ENCODE assay signal across 24 cellular contexts in genomic region chr4:73870778-73871177, GRCh38. TPM values are rescaled to one million over a fixed set of nuclear protein-coding genes. Genes with fewer than 3 reads are reported as not detected.
DNase-seq lines count a peak whose midpoint lies in the region; FAIRE-seq and TF ChIP-seq lines count a peak whose summit lies in the region.
"Had no signal": no experiment of that assay in that cellular context is flagged by ENCODE, and none has a peak within 500 bp of the region (broad histone marks: within the 10 kb centered on the region; RNA-seq: fewer than 3 reads in every experiment).

No MANE protein-coding gene starts in this region.

- in situ Hi-C loops in SK-MEL-5 (cut with HindIII; ENCODE audit: low pct_unique_long_range_greater_than_20kb, low sequenced_read_pairs): no loop called here

- DNase-seq in SK-MEL-5 (ENCODE audit: low read depth, low spot score): peak; percentile 46
- DNase-seq in endothelial cell of umbilical vein (ENCODE audit: low read depth, low spot score): peak; percentile 22
- peak; percentile 11 to 59 for DNase-seq in lung microvascular endothelial cell (ENCODE audit: low read depth in 2 of 2)
- DNase-seq in activated T-cell treated with anti-CD3 and anti-CD28 coated beads for 4 hours: no peak
- DNase-seq in NCI-H1092 (lab: John Stamatoyannopoulos, UW): no peak
- no peak for DNase-seq in kidney glomerular epithelial cell (lab: John Stamatoyannopoulos, UW)
- DNase-seq in RCC 7860 (ENCODE audit: low spot score): no peak
- DNase-seq: activated CD4-positive, CD25-positive, alpha-beta regulatory T cell; activated CD8-positive, alpha-beta memory T cell treated with anti-CD3 and anti-CD28 coated beads for 24 hours; amygdala; CD4-positive, CD25-positive, alpha-beta regulatory T cell; GOT3; NCI-H1436 treated with DMSO at 0.1 percent for 48 hours; NCI-H345; SHP77 treated with DMSO at 0.1 percent for 48 hours; stimulated activated CD4-positive, alpha-beta T cell treated with anti-CD3 and anti-CD28 coated beads, Interleukin-12 subunit alpha, Interleukin-12 subunit beta, amount 100 ng/mL, for 4 hours; stimulated activated naive CD4-positive, alpha-beta T cell; T-helper 2 cell had no signal

- H3K4me1 ChIP-seq in ACC112 (ENCODE audit: control insufficient read depth, insufficient read depth, low read length, unreplicated experiment) (peaks cover 32% of the 10 kb centered on the region), endothelial cell of umbilical vein (ENCODE audit: control insufficient read depth, extremely low read depth, insufficient read depth, low read length) (peaks cover 35% of the 10 kb centered on the region)

- H3K36me3 ChIP-seq in ACC112 (ENCODE audit: insufficient read depth, low read length) (no peaks in the 10 kb centered on the region), endothelial cell of umbilical vein (ENCODE audit: control insufficient read depth in 2 of 2, extremely low read depth in 1 of 2, insufficient read depth in 2 of 2, low read length in 2 of 2) (no peaks in the 10 kb centered on the region)
- H3K36me3 ChIP-seq: upper lobe of left lung had no signal

- dilution Hi-C loops in endothelial cell of umbilical vein (cut with MboI; ENCODE audit: extremely low pct_ligation_motif_present, low sequenced_read_pairs): no loop called here

- TF ChIP-seq CTCF in endothelial cell of umbilical vein (IDR thresholded peaks at IDR 0.05; ENCODE audit: extremely low read depth in 1 of 2, insufficient read depth in 1 of 2, low read depth in 1 of 2, low read length in 2 of 2): no peak

- no peaks in the 10 kb centered on the region for H3K9me1 ChIP-seq in endothelial cell of umbilical vein (replicated peaks; ENCODE audit: control insufficient read depth, extremely low read depth, insufficient read depth, low read length)

- no peaks in the 10 kb centered on the region for H3K79me2 ChIP-seq in ACC112 (ENCODE audit: control insufficient read depth, insufficient read depth, low read length, unreplicated experiment)
- H3K79me2 ChIP-seq in endothelial cell of umbilical vein (ENCODE audit: control insufficient read depth, insufficient read depth, low read length): peaks cover 5% of the 10 kb centered on the region

- TF ChIP-seq POLR2A in endothelial cell of umbilical vein (IDR thresholded peaks at IDR 0.05; ENCODE audit: low read depth, low read length): peak; percentile 62

- CTCF ChIA-PET in endothelial cell of umbilical vein (lab: Charles Lee): no interaction called here

- no peak overlapping the region for H3K9ac ChIP-seq in endothelial cell of umbilical vein (replicated peaks; ENCODE audit: extremely low read depth, insufficient read depth, low read length)

- POLR2A ChIA-PET in endothelial cell of umbilical vein (lab: Charles Lee): interaction anchor here (0.7 kb wide), 1 partner anchor 238 kb away, joined by 10 read pairs; no protein-coding TSS in a partner anchor

- H4K20me1 ChIP-seq in endothelial cell of umbilical vein (replicated peaks; ENCODE audit: control insufficient read depth, extremely low read depth, insufficient read depth, low read length): no peaks in the 10 kb centered on the region

- no peaks in the 10 kb centered on the region for H3K9me3 ChIP-seq in endothelial cell of umbilical vein (replicated peaks; ENCODE audit: control insufficient read depth, insufficient read depth, low read length)
- H3K9me3 ChIP-seq: upper lobe of left lung had no signal

- FAIRE-seq in endothelial cell of umbilical vein (lab: Jason Lieb, UNC) (no peak), RCC 7860 (lab: Jason Lieb, UNC) (no peak)

- H2AFZ ChIP-seq in ACC112 (ENCODE audit: low read length, unreplicated experiment) (no peak overlapping the region), endothelial cell of umbilical vein (ENCODE audit: low read depth, low read length) (no peak overlapping the region)

- intact Hi-C loops in endothelial cell of umbilical vein (cut with micrococcal nuclease): no loop called here

- H3K27me3 ChIP-seq in ACC112 (ENCODE audit: insufficient read depth, low read length): no peaks in the 10 kb centered on the region
- no peaks in the 10 kb centered on the region for H3K27me3 ChIP-seq in endothelial cell of umbilical vein (ENCODE audit: control insufficient read depth in 2 of 2, insufficient read depth in 2 of 2, low read length in 2 of 2)
- H3K27me3 ChIP-seq: upper lobe of left lung had no signal

- H3K4me3 ChIP-seq in ACC112 (ENCODE audit: low read depth, low read length): peak overlapping the region; percentile 81
- peak overlapping the region in 1 of 3 experiments; percentile 67 for H3K4me3 ChIP-seq in endothelial cell of umbilical vein (replicated peaks in 1 of 3; ENCODE audit: insufficient read depth in 1 of 3, low read depth in 1 of 3, low read length in 3 of 3)

- peak overlapping the region; percentile 79 for H3K4me2 ChIP-seq in endothelial cell of umbilical vein (ENCODE audit: insufficient read depth, low read length)

- H3K27ac ChIP-seq in ACC112 (ENCODE audit: low read depth, low read length): peak overlapping the region; percentile 55
- peak overlapping the region; percentile 55 for H3K27ac ChIP-seq in endothelial cell of umbilical vein (ENCODE audit: insufficient read depth, low read depth, low read length)
- H3K27ac ChIP-seq: coronary artery had no signal

- no TSS peak for BruUV-seq in endothelial cell of umbilical vein (replicated peaks; lab: Mats Ljungman, UMichigan)

TF ChIP-seq in endothelial cell of umbilical vein, 7 proteins besides CTCF, POLR2A, EP300 and RAD21:
- no peak for TF ChIP-seq JUN (IDR thresholded peaks at IDR 0.05; ENCODE audit: borderline replicate concordance, insufficient read depth, insufficient read length, low read depth)
- no peak for TF ChIP-seq FOS (IDR thresholded peaks at IDR 0.05; ENCODE audit: borderline replicate concordance, insufficient read depth, low read length)
- TF ChIP-seq POLR2AphosphoS5 (IDR thresholded peaks at IDR 0.05; ENCODE audit: insufficient read depth, low read depth, low read length): no peak
- TF ChIP-seq MYC (IDR thresholded peaks at IDR 0.05; ENCODE audit: low read depth, low read length): no peak
- no peak for TF ChIP-seq MAX (IDR thresholded peaks at IDR 0.05; ENCODE audit: insufficient read depth, insufficient read length)
- TF ChIP-seq GATA2 (IDR thresholded peaks at IDR 0.05; ENCODE audit: insufficient read depth, insufficient read length, low read depth, low read length): no peak
- no peak for TF ChIP-seq EZH2 (IDR thresholded peaks at IDR 0.05; ENCODE audit: borderline replicate concordance, low read depth, low read length, severe bottlenecking)

RNA-seq across cellular contexts. Expression of gene CXCL1, which starts 1.6 kb away (rescaled TPM):
- total RNA-seq in SK-MEL-5 (2014; rRNA removed; shearing (Covaris generic)): 76.1 and 81.3 TPM in 2 replicates
- 346 and 371 TPM in 2 replicates for polyA plus RNA-seq in SK-MEL-5 (2015; cell fraction: cytosol; rRNA removed)
- 152 and 160 TPM in 2 replicates for polyA plus RNA-seq in SK-MEL-5 (2015; cell fraction: nucleus; rRNA removed)
- total RNA-seq in endothelial cell of umbilical vein: 9.0 and 20.0 TPM in 2 replicates
- 26.7 and 36.0 TPM in 2 replicates for polyA plus RNA-seq in endothelial cell of umbilical vein
- 44.6 and 62.9 TPM in 2 replicates for polyA plus RNA-seq in endothelial cell of umbilical vein (2011; cell fraction: cytosol; rRNA removed)
- polyA plus RNA-seq in endothelial cell of umbilical vein (2011; cell fraction: nucleus; rRNA removed): 23.8 and 27.9 TPM in 2 replicates
- 44.9 and 91.9 TPM in 2 replicates for polyA plus RNA-seq in endothelial cell of umbilical vein (2012)
- polyA minus RNA-seq in endothelial cell of umbilical vein: 2.7 and 5.6 TPM in 2 replicates
- not detected for polyA minus RNA-seq in endothelial cell of umbilical vein (2011; cell fraction: cytosol; rRNA and poly(A)+ RNA removed)
- polyA minus RNA-seq in endothelial cell of umbilical vein (2011; cell fraction: nucleus; rRNA and poly(A)+ RNA removed): 4.0 and 6.7 TPM in 2 replicates
- total RNA-seq in lung microvascular endothelial cell: 10.5 and 36.3 TPM in 2 replicates
- total RNA-seq: A172; CD4-positive, CD25-positive, alpha-beta regulatory T cell had no signal
- polyA plus RNA-seq: CD4-positive, CD25-positive, alpha-beta regulatory T cell had no signal

RNA-seq across cellular contexts. Expression of gene PF4V1, which starts 17.7 kb away (rescaled TPM):
- not detected in 2 replicates for total RNA-seq in SK-MEL-5 (2014; rRNA removed; shearing (Covaris generic))
- polyA plus RNA-seq in SK-MEL-5 (2015; cell fraction: cytosol; rRNA removed): not detected in 2 replicates
- polyA plus RNA-seq in SK-MEL-5 (2015; cell fraction: nucleus; rRNA removed): not detected in 2 replicates
- total RNA-seq in endothelial cell of umbilical vein (not detected in 2 replicates), lung microvascular endothelial cell (not detected in 2 replicates)
- not detected in 2 replicates for polyA plus RNA-seq in endothelial cell of umbilical vein
- polyA plus RNA-seq in endothelial cell of umbilical vein (2011; cell fraction: cytosol; rRNA removed): 0.31 TPM in 1 of 2 replicates, not detected in the other
- polyA plus RNA-seq in endothelial cell of umbilical vein (2011; cell fraction: nucleus; rRNA removed): not detected in 2 replicates
- not detected in 2 replicates for polyA plus RNA-seq in endothelial cell of umbilical vein (2012)
- not detected in 2 replicates for polyA minus RNA-seq in endothelial cell of umbilical vein
- polyA minus RNA-seq in endothelial cell of umbilical vein (2011; cell fraction: cytosol; rRNA and poly(A)+ RNA removed): not detected
- polyA minus RNA-seq in endothelial cell of umbilical vein (2011; cell fraction: nucleus; rRNA and poly(A)+ RNA removed): not detected in 2 replicates
- total RNA-seq: A172, myocyte, upper lobe of left lung had no signal
- polyA plus RNA-seq: CD4-positive, CD25-positive, alpha-beta regulatory T cell; esophagus had no signal

RNA-seq across cellular contexts. Expression of gene CXCL6, which starts 34.3 kb away (rescaled TPM):
- not detected in 2 replicates for total RNA-seq in SK-MEL-5 (2014; rRNA removed; shearing (Covaris generic))
- not detected in 2 replicates for polyA plus RNA-seq in SK-MEL-5 (2015; cell fraction: cytosol; rRNA removed)
- not detected in 2 replicates for polyA plus RNA-seq in SK-MEL-5 (2015; cell fraction: nucleus; rRNA removed)
- total RNA-seq in endothelial cell of umbilical vein: 0.25 and 1.2 TPM in 2 replicates
- polyA plus RNA-seq in endothelial cell of umbilical vein: 0.78 and 0.81 TPM in 2 replicates
- 0.59 and 1.0 TPM in 2 replicates for polyA plus RNA-seq in endothelial cell of umbilical vein (2011; cell fraction: cytosol; rRNA removed)
- 0.32 and 0.43 TPM in 2 replicates for polyA plus RNA-seq in endothelial cell of umbilical vein (2011; cell fraction: nucleus; rRNA removed)
- 3.5 and 4.3 TPM in 2 replicates for polyA plus RNA-seq in endothelial cell of umbilical vein (2012)
- 0.19 TPM in 1 of 2 replicates, not detected in the other for polyA minus RNA-seq in endothelial cell of umbilical vein
- polyA minus RNA-seq in endothelial cell of umbilical vein (2011; cell fraction: cytosol; rRNA and poly(A)+ RNA removed): not detected
- not detected in 2 replicates for polyA minus RNA-seq in endothelial cell of umbilical vein (2011; cell fraction: nucleus; rRNA and poly(A)+ RNA removed)
- total RNA-seq in lung microvascular endothelial cell: 0.22 and 0.40 TPM in 2 replicates
- total RNA-seq: A172; CD4-positive, CD25-positive, alpha-beta regulatory T cell; myocyte had no signal
- polyA plus RNA-seq: CD4-positive, CD25-positive, alpha-beta regulatory T cell had no signal

Comparison
In these comparisons a context has a peak if more than half of its experiments do, and no peak if none do; other contexts are left out.
1. DNase-seq: peak in SK-MEL-5 (single experiment), endothelial cell of umbilical vein (single experiment) and lung microvascular endothelial cell (2 of 2); none in activated T-cell treated with anti-CD3 and anti-CD28 coated beads for 4 hours (single experiment), NCI-H1092 (single experiment), kidney glomerular epithelial cell (single experiment) and RCC 7860 (single experiment).